Comparison of ENCODE assay signal across 13 cellular contexts in genomic region chr1:47439151-47440051, GRCh38. TPM values are rescaled to one million over a fixed set of nuclear protein-coding genes. Genes with fewer than 3 reads are reported as not detected.
DNase-seq lines count a peak whose midpoint lies in the region; ATAC-seq, FAIRE-seq and TF ChIP-seq lines count a peak whose summit lies in the region.
"Had no signal": no experiment of that assay in that cellular context is flagged by ENCODE, and none has a peak within 500 bp of the region (broad histone marks: within the 10 kb centered on the region; RNA-seq: fewer than 3 reads in every experiment).

No MANE protein-coding gene starts in this region.

- no peak for TF ChIP-seq POLR2A in GM12878 (IDR thresholded peaks at IDR 0.05; ENCODE audit: low read depth, low read length)

- no peaks in the 10 kb centered on the region for H3K9me3 ChIP-seq in GM12878 (replicated peaks; ENCODE audit: control insufficient read depth, insufficient read depth, low read length)
- H3K9me3 ChIP-seq in tibial artery: no peaks in the 10 kb centered on the region

- H3K4me3 ChIP-seq in GM12878: no peak overlapping the region
- peak overlapping the region; percentile 76 to 85 for H3K4me3 ChIP-seq in tibial artery

- H3K4me2 ChIP-seq in GM12878 (ENCODE audit: control insufficient read depth, insufficient read depth): no peak overlapping the region

- H3K9me3 Mint-ChIP-seq in activated naive CD8-positive, alpha-beta T cell treated with anti-CD3 and anti-CD28 coated beads, Interleukin-2, amount 10 ng/mL, durations not matched to agents 7 days and 5 days: no peaks in the 10 kb centered on the region
- no peaks in the 10 kb centered on the region for H3K9me3 Mint-ChIP-seq in activated naive CD8-positive, alpha-beta T cell treated with anti-CD3 and anti-CD28 coated beads, Interleukin-2, amount 50 U/mL, for 24 hours
- peaks cover 0 to 11% (median 4%) of the 10 kb centered on the region in 7 donors for H3K9me3 Mint-ChIP-seq in naive B cell
- H3K9me3 Mint-ChIP-seq: activated naive CD4-positive, alpha-beta T cell treated with anti-CD3 and anti-CD28 coated beads, Interleukin-2, amount 50 U/mL, for 72 hours had no signal

- H3K36me3 Mint-ChIP-seq in activated naive CD8-positive, alpha-beta T cell treated with anti-CD3 and anti-CD28 coated beads, Interleukin-2, amount 10 ng/mL, durations not matched to agents 7 days and 5 days: peaks cover 6% of the 10 kb centered on the region
- peaks cover under 1% of the 10 kb centered on the region for H3K36me3 Mint-ChIP-seq in activated naive CD8-positive, alpha-beta T cell treated with anti-CD3 and anti-CD28 coated beads, Interleukin-2, amount 50 U/mL, for 24 hours (ENCODE audit: low read depth)
- peaks cover 0 to 6% of the 10 kb centered on the region in 2 donors for H3K36me3 Mint-ChIP-seq in naive B cell

- H2AFZ ChIP-seq in GM12878 (ENCODE audit: control insufficient read depth, low read depth, low read length): no peak overlapping the region

- H3K36me3 ChIP-seq in GM12878 (ENCODE audit: control insufficient read depth in 2 of 2, insufficient read depth in 2 of 2, low read length in 1 of 2): no peaks in the 10 kb centered on the region
- no peaks in the 10 kb centered on the region for H3K36me3 ChIP-seq in tibial artery

- in situ Hi-C loops in GM12878 (cut with MboI): no loop called here

- no peak overlapping the region for H3K9ac ChIP-seq in GM12878 (ENCODE audit: control insufficient read depth, insufficient read depth, low read length)

- no peak for DNase-seq in activated naive CD8-positive, alpha-beta T cell treated with anti-CD3 and anti-CD28 coated beads, Interleukin-2, amount 10 ng/mL, durations not matched to agents 7 days and 5 days
- no peak for DNase-seq in activated naive CD8-positive, alpha-beta T cell treated with anti-CD3 and anti-CD28 coated beads, Interleukin-2, amount 50 U/mL, for 24 hours
- DNase-seq in GM12878 (ENCODE audit: low read depth, low spot score) (no peak), naive B cell (no peak), tibial artery (no peak), C1 segment of cervical spinal cord (lab: John Stamatoyannopoulos, UW) (no peak)
- DNase-seq: dermis blood vessel endothelial cell, foreskin melanocyte had no signal

- H3K4me1 Mint-ChIP-seq in activated naive CD8-positive, alpha-beta T cell treated with anti-CD3 and anti-CD28 coated beads, Interleukin-2, amount 10 ng/mL, durations not matched to agents 7 days and 5 days: peaks cover 13% of the 10 kb centered on the region
- H3K4me1 Mint-ChIP-seq in activated naive CD8-positive, alpha-beta T cell treated with anti-CD3 and anti-CD28 coated beads, Interleukin-2, amount 50 U/mL, for 24 hours: peaks cover 16% of the 10 kb centered on the region
- H3K4me1 Mint-ChIP-seq in naive B cell: peaks cover 14 to 39% (median 19%) of the 10 kb centered on the region in 3 donors

- SMC1A ChIA-PET in GM12878 (lab: Charles Lee; ENCODE audit: uncharacterized antibody, unreplicated experiment): no interaction called here

- intact Hi-C loops in GM12878 (cut with micrococcal nuclease; ENCODE audit: unreplicated experiment) (loop anchor here (5.0 to 10.0 kb wide), 3 partner anchors 105 to 288 kb away; partner anchors contain the start of gene CMPK1), tibial artery (cut with DNase I; ENCODE audit: low total_unique reads) (loop anchor here (10.0 kb wide), 1 partner anchor 145 kb away; no protein-coding TSS in a partner anchor)

- H3K4me3 Mint-ChIP-seq in activated naive CD8-positive, alpha-beta T cell treated with anti-CD3 and anti-CD28 coated beads, Interleukin-2, amount 10 ng/mL, durations not matched to agents 7 days and 5 days: peak overlapping the region; percentile 14
- H3K4me3 Mint-ChIP-seq in activated naive CD8-positive, alpha-beta T cell treated with anti-CD3 and anti-CD28 coated beads, Interleukin-2, amount 50 U/mL, for 24 hours: no peak overlapping the region
- H3K4me3 Mint-ChIP-seq in naive B cell: peak overlapping the region in 5 of 8 donors; percentile 64 to 88 (median 71)

- TF ChIP-seq CTCF in GM12878 (IDR thresholded peaks at IDR 0.05 in 2 of 3, conservative IDR thresholded peaks at IDR 0.05 in 1 of 3; ENCODE audit: control insufficient read depth in 2 of 3, extremely low read depth in 1 of 3, insufficient read depth in 1 of 3, low read depth in 3 of 3, low read length in 3 of 3) (no peak), tibial artery (IDR thresholded peaks at IDR 0.05) (no peak)

- H3K79me2 ChIP-seq in GM12878 (ENCODE audit: control insufficient read depth, insufficient read depth, low read length): no peaks in the 10 kb centered on the region; the same call in 1 of the 2 replicates

- POLR2A ChIA-PET in activated naive CD8-positive, alpha-beta T cell treated with anti-CD3 and anti-CD28 coated beads, Interleukin-2, amount 10 ng/mL, durations not matched to agents 7 days and 5 days (lab: Charles Lee): no interaction called here
- POLR2A ChIA-PET in GM12878 (lab: Charles Lee): interaction anchor here (0.6 kb wide), 1 partner anchor 388 kb away, joined by 3 read pairs; no protein-coding TSS in a partner anchor

- H3K27ac ChIP-seq in GM12878 (ENCODE audit: control insufficient read depth, insufficient read depth): no peak overlapping the region
- peak overlapping the region in 1 of 2 donors; percentile 86 for H3K27ac ChIP-seq in tibial artery

- FAIRE-seq in GM12878 (lab: Jason Lieb, UNC): no peak
- FAIRE-seq: GM18507 had no signal

- no peaks in the 10 kb centered on the region for H4K20me1 ChIP-seq in GM12878 (ENCODE audit: control insufficient read depth, insufficient read depth)

- peaks cover 18 to 20% of the 10 kb centered on the region in 2 experiments for H3K27me3 ChIP-seq in GM12878 (replicated peaks in 1 of 2; ENCODE audit: control insufficient read depth in 2 of 2, insufficient read depth in 2 of 2, low read length in 1 of 2)
- H3K27me3 ChIP-seq in tibial artery: peaks cover 0 to 39% of the 10 kb centered on the region in 2 donors

- no peak overlapping the region for H3K27ac Mint-ChIP-seq in activated naive CD8-positive, alpha-beta T cell treated with anti-CD3 and anti-CD28 coated beads, Interleukin-2, amount 10 ng/mL, durations not matched to agents 7 days and 5 days
- no peak overlapping the region for H3K27ac Mint-ChIP-seq in activated naive CD8-positive, alpha-beta T cell treated with anti-CD3 and anti-CD28 coated beads, Interleukin-2, amount 50 U/mL, for 24 hours
- peak overlapping the region in 3 of 6 donors; percentile 27 to 86 (median 42) for H3K27ac Mint-ChIP-seq in naive B cell

- no TSS peak for BruUV-seq in GM12878 (replicated peaks; lab: Mats Ljungman, UMichigan)

- H3K4me1 ChIP-seq in GM12878 (ENCODE audit: control insufficient read depth, insufficient read depth, low read length) (no peaks in the 10 kb centered on the region), tibial artery (peaks cover 0 to 51% (median 24%) of the 10 kb centered on the region in 4 donors)

- ATAC-seq in activated naive CD8-positive, alpha-beta T cell treated with anti-CD3 and anti-CD28 coated beads, Interleukin-2, amount 10 ng/mL, durations not matched to agents 7 days and 5 days (ENCODE audit: low read depth): no peak
- ATAC-seq in activated naive CD8-positive, alpha-beta T cell treated with anti-CD3 and anti-CD28 coated beads, Interleukin-2, amount 50 U/mL, for 24 hours: no peak
- ATAC-seq in GM12878: no peak
- ATAC-seq in naive B cell (ENCODE audit: low read depth in 2 of 2): no peak
- no peak for ATAC-seq in GM18867 (IDR thresholded peaks at IDR 0.05; ENCODE audit: unreplicated experiment)
- no peak for ATAC-seq in GM19035 (IDR thresholded peaks at IDR 0.05; ENCODE audit: unreplicated experiment)
- ATAC-seq: activated naive CD4-positive, alpha-beta T cell treated with anti-CD3 and anti-CD28 coated beads, Interleukin-2, amount 50 U/mL, for 72 hours had no signal

- 55% methylated on average over 69 of the region's 75 CpGs for WGBS in GM12878 (ENCODE audit: insufficient coverage, insufficient replicate concordance, low lambda C conversion rate, missing lambda C conversion rate)

- no peak for TF ChIP-seq EP300 in GM12878 (IDR thresholded peaks at IDR 0.05; ENCODE audit: borderline replicate concordance in 1 of 2, control insufficient read depth in 1 of 2, low read depth in 2 of 2, low read length in 2 of 2)

- TF ChIP-seq RAD21 in GM12878 (IDR thresholded peaks at IDR 0.05; ENCODE audit: insufficient read depth, low read depth, low read length): no peak

- RAD21 ChIA-PET in GM12878 (lab: Charles Lee; ENCODE audit: unreplicated experiment): no interaction called here

- CTCF ChIA-PET in GM12878 (lab: Yijun Ruan, JAX): no interaction called here

- H3K27me3 Mint-ChIP-seq in activated naive CD8-positive, alpha-beta T cell treated with anti-CD3 and anti-CD28 coated beads, Interleukin-2, amount 10 ng/mL, durations not matched to agents 7 days and 5 days: peaks cover 12% of the 10 kb centered on the region
- peaks cover 15% of the 10 kb centered on the region for H3K27me3 Mint-ChIP-seq in activated naive CD8-positive, alpha-beta T cell treated with anti-CD3 and anti-CD28 coated beads, Interleukin-2, amount 50 U/mL, for 24 hours
- peaks cover 2 to 14% (median 14%) of the 10 kb centered on the region in 3 donors for H3K27me3 Mint-ChIP-seq in naive B cell

RNA-seq across cellular contexts. Expression of gene FOXD2, which starts 1.6 kb away (rescaled TPM):
- total RNA-seq in activated naive CD8-positive, alpha-beta T cell treated with anti-CD3 and anti-CD28 coated beads, Interleukin-2, amount 10 ng/mL, durations not matched to agents 7 days and 5 days: under 1 TPM; 0.50 to 0.71 TPM
- 0.10 TPM in 1 of 2 replicates, not detected in the other for total RNA-seq in GM12878 (2013; cell fraction: nucleolus; rRNA removed)
- total RNA-seq in GM12878 (2014; rRNA removed) (under 0.01 and 0.05 TPM in 2 replicates), GM12878 (2014; rRNA removed; fragmentation: Illumina TruSeq; extraction: Trizol) (0.04 TPM in 1 of 2 replicates, not detected in the other), GM12878 (2021) (0.05 TPM in 1 of 2 replicates, not detected in the other)
- 0.12 TPM for polyA plus RNA-seq in GM12878 (2011; ENCODE audit: low read depth)
- polyA plus RNA-seq in GM12878 (2011; rRNA removed) (0.01 and 0.04 TPM in 2 replicates), GM12878 (2014; fragmentation: Illumina TruSeq; extraction: Trizol) (0.01 TPM in 1 of 2 replicates, not detected in the other), GM12878 (2014; fragmentation: Nextera tagmentation; extraction: Ambion mirVana) (under 1 TPM in 1 of 2 experiments, not detected in 1; 0.04 TPM), GM12878 (2014; rRNA removed) (0.01 and 0.04 TPM in 2 replicates), GM12878 (2016; fragmentation: Nextera tagmentation; extraction: Ambion mirVana) (under 1 TPM; 0.23 to 0.27 TPM), naive B cell (ENCODE audit: low read depth in 6 of 6) (under 1 TPM in 5 of 6 donors, not detected in 1; 0.05 to 0.37 (median 0.07) TPM)
- polyA plus RNA-seq in GM12878 (2011; cell fraction: cytosol; rRNA removed): 0.01 and 0.03 TPM in 2 replicates
- polyA plus RNA-seq in GM12878 (2011; cell fraction: nucleus; rRNA removed): 0.15 and 0.16 TPM in 2 replicates
- polyA plus RNA-seq in GM12878 (2012): 0.26 and 0.29 TPM in 2 replicates
- polyA minus RNA-seq in GM12878 (2011; rRNA and poly(A)+ RNA removed): 0.05 TPM in 1 of 2 replicates, not detected in the other
- polyA minus RNA-seq in GM12878 (2011; cell fraction: cytosol; rRNA and poly(A)+ RNA removed): not detected in 2 replicates
- polyA minus RNA-seq in GM12878 (2011; cell fraction: nucleus; rRNA and poly(A)+ RNA removed): 0.24 and 0.29 TPM in 2 replicates

RNA-seq across cellular contexts. Expression of gene FOXE3, which starts 23.3 kb away (rescaled TPM):
- not detected for total RNA-seq in activated naive CD8-positive, alpha-beta T cell treated with anti-CD3 and anti-CD28 coated beads, Interleukin-2, amount 10 ng/mL, durations not matched to agents 7 days and 5 days
- total RNA-seq in GM12878 (2013; cell fraction: nucleolus; rRNA removed): not detected in 2 replicates
- not detected in 2 replicates for total RNA-seq in GM12878 (2014; rRNA removed)
- total RNA-seq in GM12878 (2014; rRNA removed; fragmentation: Illumina TruSeq; extraction: Trizol): not detected in 2 replicates
- not detected in 2 replicates for total RNA-seq in GM12878 (2021)
- polyA plus RNA-seq in GM12878 (2011; ENCODE audit: low read depth): not detected
- not detected in 2 replicates for polyA plus RNA-seq in GM12878 (2011; rRNA removed)
- not detected in 2 replicates for polyA plus RNA-seq in GM12878 (2011; cell fraction: cytosol; rRNA removed)
- polyA plus RNA-seq in GM12878 (2011; cell fraction: nucleus; rRNA removed): not detected in 2 replicates
- polyA plus RNA-seq in GM12878 (2012): not detected in 2 replicates
- polyA plus RNA-seq in GM12878 (2014; fragmentation: Illumina TruSeq; extraction: Trizol): not detected in 2 replicates
- not detected for polyA plus RNA-seq in GM12878 (2014; fragmentation: Nextera tagmentation; extraction: Ambion mirVana)
- polyA plus RNA-seq in GM12878 (2014; rRNA removed): 0.13 TPM in 1 of 2 replicates, not detected in the other
- not detected for polyA plus RNA-seq in GM12878 (2016; fragmentation: Nextera tagmentation; extraction: Ambion mirVana)
- not detected in 2 replicates for polyA minus RNA-seq in GM12878 (2011; rRNA and poly(A)+ RNA removed)
- polyA minus RNA-seq in GM12878 (2011; cell fraction: cytosol; rRNA and poly(A)+ RNA removed): not detected in 2 replicates
- not detected in 2 replicates for polyA minus RNA-seq in GM12878 (2011; cell fraction: nucleus; rRNA and poly(A)+ RNA removed)
- polyA plus RNA-seq in naive B cell (ENCODE audit: low read depth in 6 of 6): not detected
- total RNA-seq: activated naive CD4-positive, alpha-beta T cell treated with anti-CD3 and anti-CD28 coated beads, Interleukin-2, amount 50 U/mL, for 72 hours; dermis blood vessel endothelial cell; kidney epithelial cell had no signal
